ENCODE assay signal across 21 cellular contexts in genomic region chr3:154901263-154901662, GRCh38.
"Had no signal": no experiment of that assay in that cellular context is flagged by ENCODE, and none has a peak within 500 bp of the region (broad histone marks: within the 10 kb centered on the region; RNA-seq: fewer than 3 reads in every experiment).

No MANE protein-coding gene starts in this region.

- H3K9me3 Mint-ChIP-seq: neural progenitor cell; stimulated activated naive B cell treated with anti-CD40 and anti-IgM and Interleukin-4, amounts not matched to agents 10 μg/mL and 1 μg/mL and 100 μg/mL, for 72 hours had no signal

- H3K4me3 ChIP-seq: dorsolateral prefrontal cortex, hepatocyte, neural progenitor cell, prostate gland, right lobe of liver, thoracic aorta, transverse colon had no signal

- H3K36me3 ChIP-seq: neural progenitor cell, prostate gland, right lobe of liver, thoracic aorta, transverse colon had no signal

- H3K4me2 ChIP-seq: hepatocyte, neural progenitor cell had no signal

- H2AFZ ChIP-seq: hepatocyte, neural progenitor cell, parathyroid adenoma had no signal

- H3K4me1 ChIP-seq: neural progenitor cell, parathyroid adenoma, prostate gland, right lobe of liver had no signal

- DNase-seq: caudate nucleus; cortex of kidney; dorsolateral prefrontal cortex; effector CD8-positive, alpha-beta T cell; foreskin melanocyte; head of caudate nucleus; left colon; natural killer cell; nucleus accumbens; right lobe of liver; stimulated activated CD4-positive, alpha-beta T cell treated with anti-CD3 and anti-CD28 coated beads, Interleukin-2, amount 100 ng/mL, for 24 hours; stimulated activated CD4-positive, alpha-beta T cell treated with anti-CD3 and anti-CD28 coated beads, Interleukin-4, amount 100 ng/mL, for 4 hours; stimulated activated naive B cell treated with anti-CD40 and anti-IgM and Interleukin-4, amounts not matched to agents 10 μg/mL and 1 μg/mL and 100 μg/mL, for 72 hours; stimulated activated naive CD8-positive, alpha-beta T cell treated with anti-CD3 and anti-CD28 coated beads, Interleukin-15, amount 100 ng/mL, for 72 hours; substantia nigra; transverse colon had no signal

- H3K79me2 ChIP-seq: hepatocyte, parathyroid adenoma had no signal

- H3K27ac ChIP-seq: dorsolateral prefrontal cortex, hepatocyte, neural progenitor cell, parathyroid adenoma, prostate gland, right lobe of liver, transverse colon had no signal

- H3K4me3 Mint-ChIP-seq: natural killer cell; neural progenitor cell; stimulated activated naive B cell treated with anti-CD40 and anti-IgM and Interleukin-4, amounts not matched to agents 10 μg/mL and 1 μg/mL and 100 μg/mL, for 72 hours; stimulated activated naive CD8-positive, alpha-beta T cell treated with anti-CD3 and anti-CD28 coated beads, Interleukin-15, amount 100 ng/mL, for 72 hours had no signal

- H3K9ac ChIP-seq: neural progenitor cell, parathyroid adenoma had no signal

- ATAC-seq: left colon; natural killer cell; right lobe of liver; stimulated activated naive B cell treated with anti-CD40 and anti-IgM and Interleukin-4, amounts not matched to agents 10 μg/mL and 1 μg/mL and 100 μg/mL, for 72 hours; stimulated activated naive CD8-positive, alpha-beta T cell treated with anti-CD3 and anti-CD28 coated beads, Interleukin-15, amount 100 ng/mL, for 72 hours had no signal

- H3K27me3 Mint-ChIP-seq: stimulated activated naive B cell treated with anti-CD40 and anti-IgM and Interleukin-4, amounts not matched to agents 10 μg/mL and 1 μg/mL and 100 μg/mL, for 72 hours; stimulated activated naive CD8-positive, alpha-beta T cell treated with anti-CD3 and anti-CD28 coated beads, Interleukin-15, amount 100 ng/mL, for 72 hours had no signal

- H3K36me3 Mint-ChIP-seq: natural killer cell; neural progenitor cell; stimulated activated naive B cell treated with anti-CD40 and anti-IgM and Interleukin-4, amounts not matched to agents 10 μg/mL and 1 μg/mL and 100 μg/mL, for 72 hours had no signal

- H3K27me3 ChIP-seq: dorsolateral prefrontal cortex, hepatocyte, neural progenitor cell, right lobe of liver, transverse colon had no signal

- H3K27ac Mint-ChIP-seq: natural killer cell; neural progenitor cell; stimulated activated naive B cell treated with anti-CD40 and anti-IgM and Interleukin-4, amounts not matched to agents 10 μg/mL and 1 μg/mL and 100 μg/mL, for 72 hours; stimulated activated naive CD8-positive, alpha-beta T cell treated with anti-CD3 and anti-CD28 coated beads, Interleukin-15, amount 100 ng/mL, for 72 hours had no signal

- H3K9me3 ChIP-seq: prostate gland, right lobe of liver, thoracic aorta, transverse colon had no signal

- H3K4me1 Mint-ChIP-seq: natural killer cell; neural progenitor cell; stimulated activated naive B cell treated with anti-CD40 and anti-IgM and Interleukin-4, amounts not matched to agents 10 μg/mL and 1 μg/mL and 100 μg/mL, for 72 hours; stimulated activated naive CD8-positive, alpha-beta T cell treated with anti-CD3 and anti-CD28 coated beads, Interleukin-15, amount 100 ng/mL, for 72 hours had no signal
